In the genomic region with DNA sequence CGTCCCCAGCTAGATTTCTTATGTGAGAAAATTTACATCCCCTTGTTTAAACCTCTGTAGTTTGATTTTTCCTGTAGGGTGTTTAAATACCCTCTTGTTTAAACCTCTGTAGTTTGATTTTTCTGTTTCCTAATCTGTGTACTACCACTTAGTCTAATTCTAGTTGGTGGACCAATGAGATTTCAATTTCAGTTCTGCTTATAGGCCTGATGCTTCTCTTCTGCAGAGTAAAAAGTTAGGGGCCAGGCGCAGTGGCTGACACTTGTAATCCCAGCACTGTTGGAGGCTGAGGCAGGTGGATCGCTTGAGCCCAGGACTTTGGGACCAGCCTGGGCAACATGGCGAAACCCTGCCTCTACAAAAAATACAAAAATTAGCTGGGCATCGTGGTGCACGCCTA, we compare ENCODE assay signal across 24 cellular contexts. TPM values are rescaled to one million over a fixed set of nuclear protein-coding genes. Genes with fewer than 3 reads are reported as not detected.
DNase-seq lines count a peak whose midpoint lies in the region; ATAC-seq, FAIRE-seq and TF ChIP-seq lines count a peak whose summit lies in the region.
"Had no signal": no experiment of that assay in that cellular context is flagged by ENCODE, and none has a peak within 500 bp of the region (broad histone marks: within the 10 kb centered on the region; RNA-seq: fewer than 3 reads in every experiment).

No MANE protein-coding gene starts in this region.

- H3K27me3 Mint-ChIP-seq in chondrocyte (ENCODE audit: low read depth): no peaks in the 10 kb centered on the region
- H3K27me3 Mint-ChIP-seq: CD4-positive, alpha-beta memory T cell had no signal

- H3K36me3 Mint-ChIP-seq in chondrocyte (ENCODE audit: low read depth): no peaks in the 10 kb centered on the region
- H3K36me3 Mint-ChIP-seq: CD4-positive, alpha-beta memory T cell had no signal

- peaks cover 43% of the 10 kb centered on the region for H3K4me1 Mint-ChIP-seq in chondrocyte (ENCODE audit: low read depth)

- H3K9me3 Mint-ChIP-seq in chondrocyte (ENCODE audit: low read depth): no peaks in the 10 kb centered on the region
- H3K9me3 Mint-ChIP-seq: activated T-cell treated with anti-CD3 and anti-CD28 coated beads, Interleukin-2, amount 50 U/mL, for 4 hours; CD4-positive, alpha-beta memory T cell; T-helper 2 cell treated with Interferon-gamma antibody and Interleukin-4, amounts not matched to agents 5 μg/mL and 100 μg/mL, for 36 hours had no signal

- no peak overlapping the region for H3K4me3 Mint-ChIP-seq in chondrocyte (ENCODE audit: unreplicated experiment)
- H3K4me3 Mint-ChIP-seq: activated T-cell treated with anti-CD3 and anti-CD28 coated beads, Interleukin-2, amount 50 U/mL, for 4 hours; CD4-positive, alpha-beta memory T cell; T-helper 2 cell treated with Interferon-gamma antibody and Interleukin-4, amounts not matched to agents 5 μg/mL and 100 μg/mL, for 36 hours had no signal

- no peak for TF ChIP-seq CTCF in chondrocyte (IDR thresholded peaks at IDR 0.05)

- no peak for TF ChIP-seq POLR2A in GM12891 (IDR thresholded peaks at IDR 0.05; ENCODE audit: low read depth, low read length)
- no peak for TF ChIP-seq POLR2A in H54 (IDR thresholded peaks at IDR 0.05; ENCODE audit: low read depth, low read length)

- DNase-seq in GM12891 (ENCODE audit: insufficient read length, low spot score) (no peak), RPMI8226 (peak; percentile 29), chondrocyte (ENCODE audit: low spot score) (no peak), H54 (ENCODE audit: insufficient read length, low spot score) (no peak)
- DNase-seq in activated CD4-positive, CD25-positive, alpha-beta regulatory T cell (lab: John Stamatoyannopoulos, UW): no peak
- DNase-seq: activated CD4-positive, CD25-positive, alpha-beta regulatory T cell treated with anti-CD3 and anti-CD28 coated beads, Interleukin-2, amount 50 U/mL, for 72 hours; activated naive CD4-positive, alpha-beta T cell treated with anti-CD3 and anti-CD28 coated beads, Interleukin-2, amount 50 U/mL, for 16 hours; activated T-cell treated with anti-CD3 and anti-CD28 coated beads, Interleukin-2, amount 50 U/mL, for 4 hours; CD4-positive, alpha-beta memory T cell; central memory CD4-positive, alpha-beta T cell; effector CD8-positive, alpha-beta T cell; foreskin melanocyte; islet precursor cell; NCI-H1048; NCI-H2029; NCI-H345; NCI-H82; stimulated activated CD4-positive, alpha-beta T cell treated with anti-CD3 and anti-CD28 coated beads, Interleukin-2, amount 100 ng/mL, for 48 hours; stimulated activated naive CD8-positive, alpha-beta T cell treated with anti-CD3 and anti-CD28 coated beads, Interleukin-15, Interleukin-2, amounts not matched to agents 100 U/mL and 50 U/mL, for 24 hours; tibial artery had no signal

- no peak overlapping the region for H3K27ac Mint-ChIP-seq in chondrocyte (ENCODE audit: unreplicated experiment)
- H3K27ac Mint-ChIP-seq: CD4-positive, alpha-beta memory T cell; T-helper 2 cell treated with Interferon-gamma antibody and Interleukin-4, amounts not matched to agents 5 μg/mL and 100 μg/mL, for 36 hours had no signal

- ATAC-seq in GM19328 (IDR thresholded peaks at IDR 0.05; ENCODE audit: unreplicated experiment): peak; percentile 50
- peak; percentile 59 for ATAC-seq in HG02885 (IDR thresholded peaks at IDR 0.05; ENCODE audit: poor library complexity, unreplicated experiment)
- no peak for ATAC-seq in activated CD4-positive, CD25-positive, alpha-beta regulatory T cell treated with anti-CD3 and anti-CD28 coated beads, Interleukin-2, amount 50 U/mL, for 24 hours
- ATAC-seq: activated T-cell treated with anti-CD3 and anti-CD28 coated beads, Interleukin-2, amount 50 U/mL, for 4 hours; stimulated activated naive CD8-positive, alpha-beta T cell treated with anti-CD3 and anti-CD28 coated beads, Interleukin-15, Interleukin-2, amounts not matched to agents 100 U/mL and 50 U/mL, for 24 hours had no signal

- FAIRE-seq in GM12891 (lab: Jason Lieb, UNC): peak; percentile 67
- FAIRE-seq in H54 (lab: Jason Lieb, UNC): no peak

TF ChIP-seq in GM12891, 5 proteins besides CTCF, POLR2A, EP300 and RAD21:
- TF ChIP-seq SPI1 (IDR thresholded peaks at IDR 0.05; ENCODE audit: low read depth, low read length): peak; percentile 78
- TF ChIP-seq PAX5 (IDR thresholded peaks at IDR 0.05; ENCODE audit: insufficient read depth, low read length, severe bottlenecking): no peak
- TF ChIP-seq TAF1 (IDR thresholded peaks at IDR 0.05; ENCODE audit: low read depth, low read length): no peak

RNA-seq across cellular contexts. Expression of a gene that starts 11.5 kb away (rescaled TPM):
- 1,009 TPM for polyA plus RNA-seq in GM12891 (2012; ENCODE audit: low read depth, missing spikeins)
- total RNA-seq in chondrocyte: 987 to 1,235 TPM (median 1,212 TPM) in 3 replicates

RNA-seq across cellular contexts. Expression of a gene that starts 39.3 kb away (rescaled TPM):
- polyA plus RNA-seq in GM12891 (2012; ENCODE audit: low read depth, missing spikeins): 93.0 TPM
- total RNA-seq in chondrocyte: 20.1 to 30.0 TPM (median 20.4 TPM) in 3 replicates

Comparison
In these comparisons a context has a peak if more than half of its experiments do, and no peak if none do; other contexts are left out.
1. ATAC-seq: peak in GM19328 (single experiment) and HG02885 (single experiment); none in activated CD4-positive, CD25-positive, alpha-beta regulatory T cell treated with anti-CD3 and anti-CD28 coated beads, Interleukin-2, amount 50 U/mL, for 24 hours (0 of 2).